1 cellular context compared by ENCODE assay signal in genomic region chr17:15180121-15180561, GRCh38.
TF ChIP-seq lines count a peak whose summit lies in the region.

No MANE protein-coding gene starts in this region.

TF ChIP-seq in H1, 55 proteins besides CTCF, POLR2A, EP300 and RAD21 (continued from another document):
- TF ChIP-seq, protein P1, sequence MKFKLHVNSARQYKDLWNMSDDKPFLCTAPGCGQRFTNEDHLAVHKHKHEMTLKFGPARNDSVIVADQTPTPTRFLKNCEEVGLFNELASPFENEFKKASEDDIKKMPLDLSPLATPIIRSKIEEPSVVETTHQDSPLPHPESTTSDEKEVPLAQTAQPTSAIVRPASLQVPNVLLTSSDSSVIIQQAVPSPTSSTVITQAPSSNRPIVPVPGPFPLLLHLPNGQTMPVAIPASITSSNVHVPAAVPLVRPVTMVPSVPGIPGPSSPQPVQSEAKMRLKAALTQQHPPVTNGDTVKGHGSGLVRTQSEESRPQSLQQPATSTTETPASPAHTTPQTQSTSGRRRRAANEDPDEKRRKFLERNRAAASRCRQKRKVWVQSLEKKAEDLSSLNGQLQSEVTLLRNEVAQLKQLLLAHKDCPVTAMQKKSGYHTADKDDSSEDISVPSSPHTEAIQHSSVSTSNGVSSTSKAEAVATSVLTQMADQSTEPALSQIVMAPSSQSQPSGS (IDR thresholded peaks at IDR 0.05; ENCODE audit: low read length): no peak
- TF ChIP-seq RBBP5 (IDR thresholded peaks at IDR 0.05; ENCODE audit: borderline replicate concordance, low read depth, low read length): no peak
- TF ChIP-seq, protein P2, sequence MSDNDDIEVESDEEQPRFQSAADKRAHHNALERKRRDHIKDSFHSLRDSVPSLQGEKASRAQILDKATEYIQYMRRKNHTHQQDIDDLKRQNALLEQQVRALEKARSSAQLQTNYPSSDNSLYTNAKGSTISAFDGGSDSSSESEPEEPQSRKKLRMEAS (IDR thresholded peaks at IDR 0.05): peak; percentile 46; the same call in 1 of the 2 replicates
- TF ChIP-seq TBP (IDR thresholded peaks at IDR 0.05; ENCODE audit: low read depth, low read length): peak; percentile 51
- 0 out of 2 replicates have a peak, but pooled peaks have one; percentile 56 for TF ChIP-seq POLR2AphosphoS5 (IDR thresholded peaks at IDR 0.05; ENCODE audit: low read depth, low read length)
- TF ChIP-seq NRF1 (IDR thresholded peaks at IDR 0.05; ENCODE audit: low read depth, low read length): no peak
- no peak for TF ChIP-seq CBX8 (IDR thresholded peaks at IDR 0.05; ENCODE audit: borderline replicate concordance, low read depth, low read length)
- no peak for TF ChIP-seq RFX5 (IDR thresholded peaks at IDR 0.05; ENCODE audit: borderline replicate concordance, low read depth, low read length)
- TF ChIP-seq SIN3A (conservative IDR thresholded peaks at IDR 0.05 in 1 of 2, IDR thresholded peaks at IDR 0.05 in 1 of 2; ENCODE audit: low read depth in 1 of 2, low read length in 2 of 2): no peak
- TF ChIP-seq KDM1A (IDR thresholded peaks at IDR 0.05; ENCODE audit: borderline replicate concordance, low read length): no peak
- 0 out of 2 replicates have a peak, but pooled peaks have one; percentile 21 for TF ChIP-seq YY1 (IDR thresholded peaks at IDR 0.05; ENCODE audit: low read depth, low read length)
- TF ChIP-seq CHD1 (IDR thresholded peaks at IDR 0.05; ENCODE audit: low read depth, low read length): no peak
- 0 out of 2 replicates have a peak, but pooled peaks have one; percentile 37 for TF ChIP-seq CREB1 (IDR thresholded peaks at IDR 0.05)
- TF ChIP-seq RNF2 (IDR thresholded peaks at IDR 0.05; ENCODE audit: borderline replicate concordance, low read depth, low read length, missing control alignments, poor library complexity, severe bottlenecking): no peak
- TF ChIP-seq GTF2F1 (IDR thresholded peaks at IDR 0.05; ENCODE audit: borderline replicate concordance, low read depth, low read length): no peak
- TF ChIP-seq CEBPB (IDR thresholded peaks at IDR 0.05; ENCODE audit: low read depth, low read length): 0 out of 2 replicates have a peak, but pooled peaks have one; percentile 4
- TF ChIP-seq, protein P3, sequence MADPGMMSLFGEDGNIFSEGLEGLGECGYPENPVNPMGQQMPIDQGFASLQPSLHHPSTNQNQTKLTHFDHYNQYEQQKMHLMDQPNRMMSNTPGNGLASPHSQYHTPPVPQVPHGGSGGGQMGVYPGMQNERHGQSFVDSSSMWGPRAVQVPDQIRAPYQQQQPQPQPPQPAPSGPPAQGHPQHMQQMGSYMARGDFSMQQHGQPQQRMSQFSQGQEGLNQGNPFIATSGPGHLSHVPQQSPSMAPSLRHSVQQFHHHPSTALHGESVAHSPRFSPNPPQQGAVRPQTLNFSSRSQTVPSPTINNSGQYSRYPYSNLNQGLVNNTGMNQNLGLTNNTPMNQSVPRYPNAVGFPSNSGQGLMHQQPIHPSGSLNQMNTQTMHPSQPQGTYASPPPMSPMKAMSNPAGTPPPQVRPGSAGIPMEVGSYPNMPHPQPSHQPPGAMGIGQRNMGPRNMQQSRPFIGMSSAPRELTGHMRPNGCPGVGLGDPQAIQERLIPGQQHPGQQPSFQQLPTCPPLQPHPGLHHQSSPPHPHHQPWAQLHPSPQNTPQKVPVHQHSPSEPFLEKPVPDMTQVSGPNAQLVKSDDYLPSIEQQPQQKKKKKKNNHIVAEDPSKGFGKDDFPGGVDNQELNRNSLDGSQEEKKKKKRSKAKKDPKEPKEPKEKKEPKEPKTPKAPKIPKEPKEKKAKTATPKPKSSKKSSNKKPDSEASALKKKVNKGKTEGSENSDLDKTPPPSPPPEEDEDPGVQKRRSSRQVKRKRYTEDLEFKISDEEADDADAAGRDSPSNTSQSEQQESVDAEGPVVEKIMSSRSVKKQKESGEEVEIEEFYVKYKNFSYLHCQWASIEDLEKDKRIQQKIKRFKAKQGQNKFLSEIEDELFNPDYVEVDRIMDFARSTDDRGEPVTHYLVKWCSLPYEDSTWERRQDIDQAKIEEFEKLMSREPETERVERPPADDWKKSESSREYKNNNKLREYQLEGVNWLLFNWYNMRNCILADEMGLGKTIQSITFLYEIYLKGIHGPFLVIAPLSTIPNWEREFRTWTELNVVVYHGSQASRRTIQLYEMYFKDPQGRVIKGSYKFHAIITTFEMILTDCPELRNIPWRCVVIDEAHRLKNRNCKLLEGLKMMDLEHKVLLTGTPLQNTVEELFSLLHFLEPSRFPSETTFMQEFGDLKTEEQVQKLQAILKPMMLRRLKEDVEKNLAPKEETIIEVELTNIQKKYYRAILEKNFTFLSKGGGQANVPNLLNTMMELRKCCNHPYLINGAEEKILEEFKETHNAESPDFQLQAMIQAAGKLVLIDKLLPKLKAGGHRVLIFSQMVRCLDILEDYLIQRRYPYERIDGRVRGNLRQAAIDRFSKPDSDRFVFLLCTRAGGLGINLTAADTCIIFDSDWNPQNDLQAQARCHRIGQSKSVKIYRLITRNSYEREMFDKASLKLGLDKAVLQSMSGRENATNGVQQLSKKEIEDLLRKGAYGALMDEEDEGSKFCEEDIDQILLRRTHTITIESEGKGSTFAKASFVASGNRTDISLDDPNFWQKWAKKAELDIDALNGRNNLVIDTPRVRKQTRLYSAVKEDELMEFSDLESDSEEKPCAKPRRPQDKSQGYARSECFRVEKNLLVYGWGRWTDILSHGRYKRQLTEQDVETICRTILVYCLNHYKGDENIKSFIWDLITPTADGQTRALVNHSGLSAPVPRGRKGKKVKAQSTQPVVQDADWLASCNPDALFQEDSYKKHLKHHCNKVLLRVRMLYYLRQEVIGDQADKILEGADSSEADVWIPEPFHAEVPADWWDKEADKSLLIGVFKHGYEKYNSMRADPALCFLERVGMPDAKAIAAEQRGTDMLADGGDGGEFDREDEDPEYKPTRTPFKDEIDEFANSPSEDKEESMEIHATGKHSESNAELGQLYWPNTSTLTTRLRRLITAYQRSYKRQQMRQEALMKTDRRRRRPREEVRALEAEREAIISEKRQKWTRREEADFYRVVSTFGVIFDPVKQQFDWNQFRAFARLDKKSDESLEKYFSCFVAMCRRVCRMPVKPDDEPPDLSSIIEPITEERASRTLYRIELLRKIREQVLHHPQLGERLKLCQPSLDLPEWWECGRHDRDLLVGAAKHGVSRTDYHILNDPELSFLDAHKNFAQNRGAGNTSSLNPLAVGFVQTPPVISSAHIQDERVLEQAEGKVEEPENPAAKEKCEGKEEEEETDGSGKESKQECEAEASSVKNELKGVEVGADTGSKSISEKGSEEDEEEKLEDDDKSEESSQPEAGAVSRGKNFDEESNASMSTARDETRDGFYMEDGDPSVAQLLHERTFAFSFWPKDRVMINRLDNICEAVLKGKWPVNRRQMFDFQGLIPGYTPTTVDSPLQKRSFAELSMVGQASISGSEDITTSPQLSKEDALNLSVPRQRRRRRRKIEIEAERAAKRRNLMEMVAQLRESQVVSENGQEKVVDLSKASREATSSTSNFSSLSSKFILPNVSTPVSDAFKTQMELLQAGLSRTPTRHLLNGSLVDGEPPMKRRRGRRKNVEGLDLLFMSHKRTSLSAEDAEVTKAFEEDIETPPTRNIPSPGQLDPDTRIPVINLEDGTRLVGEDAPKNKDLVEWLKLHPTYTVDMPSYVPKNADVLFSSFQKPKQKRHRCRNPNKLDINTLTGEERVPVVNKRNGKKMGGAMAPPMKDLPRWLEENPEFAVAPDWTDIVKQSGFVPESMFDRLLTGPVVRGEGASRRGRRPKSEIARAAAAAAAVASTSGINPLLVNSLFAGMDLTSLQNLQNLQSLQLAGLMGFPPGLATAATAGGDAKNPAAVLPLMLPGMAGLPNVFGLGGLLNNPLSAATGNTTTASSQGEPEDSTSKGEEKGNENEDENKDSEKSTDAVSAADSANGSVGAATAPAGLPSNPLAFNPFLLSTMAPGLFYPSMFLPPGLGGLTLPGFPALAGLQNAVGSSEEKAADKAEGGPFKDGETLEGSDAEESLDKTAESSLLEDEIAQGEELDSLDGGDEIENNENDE (IDR thresholded peaks at IDR 0.05; ENCODE audit: insufficient replicate concordance, low read length): peak; percentile 45
- no peak for TF ChIP-seq HDAC6 (IDR thresholded peaks at IDR 0.05; ENCODE audit: low read depth, low read length)
- no peak for TF ChIP-seq POU5F1 (IDR thresholded peaks at IDR 0.05; ENCODE audit: low read depth, low read length)
